In the genomic region with DNA sequence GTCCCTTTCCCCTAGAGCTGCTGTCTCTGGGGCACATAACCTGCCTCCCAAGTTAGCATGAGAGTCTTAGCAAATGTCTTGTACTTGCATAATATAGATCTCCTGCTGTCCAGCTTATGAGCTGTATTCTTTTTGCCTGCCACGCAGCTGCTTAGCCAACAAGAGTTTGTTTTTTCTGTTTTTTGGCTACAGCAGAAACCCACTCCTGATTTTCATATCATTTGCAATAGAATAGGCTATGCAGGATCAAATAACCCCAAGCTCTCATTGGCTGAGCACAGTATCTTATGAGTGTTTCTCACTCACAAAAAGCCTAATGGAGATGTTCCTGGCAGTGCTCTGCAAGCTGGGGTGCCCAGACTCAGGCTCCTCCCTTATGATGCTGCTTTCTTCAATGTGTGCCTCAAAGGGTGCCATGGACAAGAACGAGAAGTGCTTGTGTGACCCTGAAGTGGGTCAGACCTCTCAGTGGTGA, we compare ENCODE assay signal across 26 cellular contexts. TPM values are rescaled to one million over a fixed set of nuclear protein-coding genes. Genes with fewer than 3 reads are reported as not detected.
DNase-seq lines count a peak whose midpoint lies in the region; ATAC-seq and TF ChIP-seq lines count a peak whose summit lies in the region.
"Had no signal": no experiment of that assay in that cellular context is flagged by ENCODE, and none has a peak within 500 bp of the region (broad histone marks: within the 10 kb centered on the region; RNA-seq: fewer than 3 reads in every experiment).

No MANE protein-coding gene starts in this region.

- POLR2A ChIA-PET in T-cell (lab: Charles Lee), result no interaction called here

- no peak overlapping the region for H3K4me3 ChIP-seq in fibroblast of the aortic adventitia (ENCODE audit: low read depth, low read length)
- H3K4me3 ChIP-seq: GM23248, SJCRH30 had no signal

- H3K9me3 Mint-ChIP-seq in T-cell, result no peaks in the 10 kb centered on the region
- H3K9me3 Mint-ChIP-seq: activated naive CD4-positive, alpha-beta T cell treated with anti-CD3 and anti-CD28 coated beads, Interleukin-2, amount 50 U/mL, for 24 hours; neural crest cell had no signal

- no peaks in the 10 kb centered on the region for H3K36me3 Mint-ChIP-seq in T-cell
- H3K36me3 Mint-ChIP-seq: activated naive CD4-positive, alpha-beta T cell treated with anti-CD3 and anti-CD28 coated beads, Interleukin-2, amount 50 U/mL, for 24 hours had no signal

- DNase-seq in activated CD8-positive, alpha-beta memory T cell treated with anti-CD3 and anti-CD28 coated beads, Interleukin-2, amount 50 U/mL, for 48 hours, result peak; percentile 26
- DNase-seq in activated CD8-positive, alpha-beta memory T cell treated with anti-CD3 and anti-CD28 coated beads, Interleukin-2, amount 50 U/mL, for 4 hours, result no peak
- DNase-seq in NCI-H526 treated with DMSO at 0.1 percent for 48 hours (lab: John Stamatoyannopoulos, UW), result peak; percentile 47
- peak; percentile 40 for DNase-seq in fibroblast of the aortic adventitia (ENCODE audit: low read depth)
- no peak for DNase-seq in substantia nigra (lab: John Stamatoyannopoulos, UW)
- DNase-seq in NCI-H2171 (lab: John Stamatoyannopoulos, UW), result no peak
- DNase-seq in T-cell, result no peak
- DNase-seq: aorta; DMS79; foreskin melanocyte; GM23248; islet precursor cell; NCI-H1436; NCI-H510A treated with DMSO at 0.1 percent for 48 hours; SJCRH30; stimulated activated CD4-positive, alpha-beta T cell treated with anti-CD3 and anti-CD28 coated beads, Interleukin-15, amount 100 ng/mL, for 24 hours; trophoblast cell had no signal

- CTCF ChIA-PET in T-cell (lab: Charles Lee), result interaction anchor here in 1 of 2 donors (0.5 to 0.7 kb wide), 2 partner anchors 90 to 549 kb away, joined by 3 to 4 read pairs; no protein-coding TSS in a partner anchor

- H3K27ac ChIP-seq in substantia nigra (ENCODE audit: low read depth, low read length, poor library complexity, severe bottlenecking), result peak overlapping the region; percentile 17
- H3K27ac ChIP-seq: epithelial cell of prostate, GM23248, KMS-11, SJCRH30 had no signal

- no peaks in the 10 kb centered on the region for H3K4me1 Mint-ChIP-seq in T-cell
- H3K4me1 Mint-ChIP-seq: activated naive CD4-positive, alpha-beta T cell treated with anti-CD3 and anti-CD28 coated beads, Interleukin-2, amount 50 U/mL, for 24 hours had no signal

- H3K4me3 Mint-ChIP-seq in T-cell, result no peak overlapping the region
- H3K4me3 Mint-ChIP-seq: activated naive CD4-positive, alpha-beta T cell treated with anti-CD3 and anti-CD28 coated beads, Interleukin-2, amount 50 U/mL, for 24 hours; neural crest cell had no signal

- ATAC-seq in T-cell (replicated peaks in 1 of 4), result no peak
- ATAC-seq in GM19035 (IDR thresholded peaks at IDR 0.05; ENCODE audit: unreplicated experiment), result no peak
- ATAC-seq: Panc1, sciatic nerve had no signal

- H3K27ac Mint-ChIP-seq in T-cell, result no peak overlapping the region
- H3K27ac Mint-ChIP-seq: activated naive CD4-positive, alpha-beta T cell treated with anti-CD3 and anti-CD28 coated beads, Interleukin-2, amount 50 U/mL, for 24 hours had no signal

- H3K27me3 Mint-ChIP-seq in T-cell, result peaks cover 23 to 25% of the 10 kb centered on the region in 2 donors

- TF ChIP-seq CTCF in fibroblast of the aortic adventitia (IDR thresholded peaks at IDR 0.05; ENCODE audit: insufficient read depth, low read length), result no peak

RNA-seq across cellular contexts. Expression of gene B9D1, which starts 23.1 kb away (rescaled TPM):
- total RNA-seq in fibroblast of the aortic adventitia (ENCODE audit: low replicate concordance), result 8.2 and 19.9 TPM in 2 replicates
- 1 to 10 TPM; 1.2 to 2.5 (median 2.1) TPM for total RNA-seq in T-cell

RNA-seq across cellular contexts. Expression of gene MAPK7, which starts 38.9 kb away (rescaled TPM):
- total RNA-seq in fibroblast of the aortic adventitia (ENCODE audit: low replicate concordance), result 18.0 and 24.0 TPM in 2 replicates
- 10 to 100 TPM; 14.6 to 29.8 (median 27.9) TPM for total RNA-seq in T-cell

RNA-seq across cellular contexts. Expression of gene MFAP4, which starts 47.6 kb away (rescaled TPM):
- total RNA-seq in fibroblast of the aortic adventitia (ENCODE audit: low replicate concordance) (20.2 and 89.6 TPM in 2 replicates), T-cell (under 1 TPM in 3 of 5 donors, not detected in 2; 0.18 to 0.63 (median 0.46) TPM)
- total RNA-seq: A172, mononuclear cell had no signal

Comparison
In these comparisons a context has a peak if more than half of its experiments do, and no peak if none do; other contexts are left out.
1. DNase-seq: peak in activated CD8-positive, alpha-beta memory T cell treated with anti-CD3 and anti-CD28 coated beads, Interleukin-2, amount 50 U/mL, for 48 hours (single experiment), NCI-H526 treated with DMSO at 0.1 percent for 48 hours (single experiment) and fibroblast of the aortic adventitia (single experiment); none in activated CD8-positive, alpha-beta memory T cell treated with anti-CD3 and anti-CD28 coated beads, Interleukin-2, amount 50 U/mL, for 4 hours (single experiment), substantia nigra (0 of 49), NCI-H2171 (single experiment) and T-cell (0 of 34).
2. RNA of gene MFAP4, which starts 47.6 kb away (total RNA-seq): 20.2 to 89.6 TPM in fibroblast of the aortic adventitia; 0.18 to 0.63 TPM in T-cell; every median in the first group is over 10 times any median in the second.